ENCODE assay signal across 1 cellular context in genomic region chr6:28322661-28323060, GRCh38.
TF ChIP-seq lines count a peak whose summit lies in the region.

No MANE protein-coding gene starts in this region.

TF ChIP-seq in HepG2, 621 proteins besides CTCF, POLR2A, EP300 and RAD21 (continues in another document):
- TF ChIP-seq ARID5B (CRISPR knock-in tag; IDR thresholded peaks at IDR 0.05) (peak; percentile 74), ZSCAN25 (CRISPR knock-in tag; IDR thresholded peaks at IDR 0.05) (no peak), ZNF841 (CRISPR knock-in tag; IDR thresholded peaks at IDR 0.05; ENCODE audit: borderline replicate concordance) (no peak), ATF5 (CRISPR knock-in tag; IDR thresholded peaks at IDR 0.05; ENCODE audit: low read depth) (no peak), ZNF441 (CRISPR knock-in tag; IDR thresholded peaks at IDR 0.05; ENCODE audit: borderline replicate concordance) (no peak), ELF1 (CRISPR knock-in tag; IDR thresholded peaks at IDR 0.05) (no peak), ZNF513 (CRISPR knock-in tag; conservative IDR thresholded peaks at IDR 0.05) (no peak), ZNF780A (CRISPR knock-in tag; IDR thresholded peaks at IDR 0.05) (peak; percentile 58; the same call in 1 of the 2 replicates), RARG (CRISPR knock-in tag; IDR thresholded peaks at IDR 0.05; ENCODE audit: low read depth) (no peak), ZNF331 (CRISPR knock-in tag; IDR thresholded peaks at IDR 0.05) (peak; percentile 24; the same call in 1 of the 2 replicates), AKNA (CRISPR knock-in tag; IDR thresholded peaks at IDR 0.05; ENCODE audit: borderline replicate concordance) (no peak), BRD4 (CRISPR knock-in tag; IDR thresholded peaks at IDR 0.05) (no peak), ZNF503 (CRISPR knock-in tag; IDR thresholded peaks at IDR 0.05) (no peak), CEBPG (CRISPR knock-in tag; IDR thresholded peaks at IDR 0.05) (peak; percentile 90), ELF3 (CRISPR knock-in tag; IDR thresholded peaks at IDR 0.05) (peak; percentile 69), ZNF264 (CRISPR knock-in tag; IDR thresholded peaks at IDR 0.05) (no peak), ZNF652 (CRISPR knock-in tag; IDR thresholded peaks at IDR 0.05; ENCODE audit: borderline replicate concordance, low read depth) (0 out of 2 replicates have a peak, but pooled peaks have one; percentile 10), CSRNP1 (CRISPR knock-in tag; IDR thresholded peaks at IDR 0.05) (no peak), ZBTB38 (CRISPR knock-in tag; IDR thresholded peaks at IDR 0.05) (no peak), NFRKB (IDR thresholded peaks at IDR 0.05) (no peak), TERF1 (CRISPR knock-in tag; IDR thresholded peaks at IDR 0.05) (no peak), MAFK (conservative IDR thresholded peaks at IDR 0.05 in 1 of 2, IDR thresholded peaks at IDR 0.05 in 1 of 2; ENCODE audit: low read length in 2 of 2) (no peak), ZNF7 (CRISPR knock-in tag; IDR thresholded peaks at IDR 0.05) (no peak), ZNF407 (CRISPR knock-in tag; IDR thresholded peaks at IDR 0.05; ENCODE audit: not compliant biosample characterization) (no peak), GPBP1L1 (CRISPR knock-in tag; IDR thresholded peaks at IDR 0.05) (no peak)
